In genomic region chr17:29807520-29808361, GRCh38 we compare ENCODE assay signal across 8 cellular contexts.
A peak's percentile ranks its signal among the peaks of the same experiment; 100 is the strongest.
DNase-seq lines count a peak whose midpoint lies in the region; ATAC-seq and TF ChIP-seq lines count a peak whose summit lies in the region.

No MANE protein-coding gene starts in this region.

- no peak for TF ChIP-seq EP300 in suprapubic skin (IDR thresholded peaks at IDR 0.05)

- H3K4me1 ChIP-seq in neutrophil (ENCODE audit: control insufficient read depth in 1 of 2, insufficient read depth in 1 of 2, low read depth in 1 of 2, low read length in 1 of 2) (peaks cover 29 to 34% of the 10 kb centered on the region in 2 experiments), suprapubic skin (no peaks in the 10 kb centered on the region)

- H3K27ac ChIP-seq in neutrophil (peak overlapping the region; percentile 87), suprapubic skin (no peak overlapping the region)

- H3K27ac Mint-ChIP-seq in activated T-helper 17 cell treated with anti-CD3 and anti-CD28 coated beads, Interleukin-2, amount 50 U/mL, for 72 hours: no peak overlapping the region

- no peak for TF ChIP-seq POLR2A in suprapubic skin (IDR thresholded peaks at IDR 0.05)

- H3K27me3 ChIP-seq in neutrophil (no peaks in the 10 kb centered on the region), suprapubic skin (no peaks in the 10 kb centered on the region)

- peaks cover 10% of the 10 kb centered on the region for H3K4me1 Mint-ChIP-seq in activated T-helper 17 cell treated with anti-CD3 and anti-CD28 coated beads, Interleukin-2, amount 50 U/mL, for 72 hours

- no peaks in the 10 kb centered on the region for H3K36me3 Mint-ChIP-seq in activated T-helper 17 cell treated with anti-CD3 and anti-CD28 coated beads, Interleukin-2, amount 50 U/mL, for 72 hours (ENCODE audit: low read depth)

- H3K9me3 Mint-ChIP-seq in activated T-helper 17 cell treated with anti-CD3 and anti-CD28 coated beads, Interleukin-2, amount 50 U/mL, for 72 hours: no peaks in the 10 kb centered on the region

- no peak overlapping the region for H3K4me3 Mint-ChIP-seq in activated T-helper 17 cell treated with anti-CD3 and anti-CD28 coated beads, Interleukin-2, amount 50 U/mL, for 72 hours

- H3K36me3 ChIP-seq in neutrophil (no peaks in the 10 kb centered on the region), suprapubic skin (no peaks in the 10 kb centered on the region)

- TF ChIP-seq CTCF in neutrophil (IDR thresholded peaks at IDR 0.05) (peak; percentile 67), suprapubic skin (IDR thresholded peaks at IDR 0.05) (peak; percentile 64 to 79)

- H3K4me3 ChIP-seq in neutrophil (ENCODE audit: low read depth in 1 of 2, low read length in 1 of 2) (peak overlapping the region; percentile 62 to 71), suprapubic skin (no peak overlapping the region)

- ATAC-seq in activated T-helper 17 cell treated with anti-CD3 and anti-CD28 coated beads, Interleukin-2, amount 50 U/mL, for 72 hours (replicated peaks): peak; percentile 77
- ATAC-seq in HG03354 (IDR thresholded peaks at IDR 0.05; ENCODE audit: poor library complexity, severe bottlenecking, unreplicated experiment): no peak

- H3K27me3 Mint-ChIP-seq in activated T-helper 17 cell treated with anti-CD3 and anti-CD28 coated beads, Interleukin-2, amount 50 U/mL, for 72 hours: no peaks in the 10 kb centered on the region

- H3K9me3 ChIP-seq in neutrophil (no peaks in the 10 kb centered on the region), suprapubic skin (no peaks in the 10 kb centered on the region)

- 74% methylated on average over 14 of the region's 14 CpGs for WGBS in suprapubic skin

- DNase-seq in COLO668 (lab: John Stamatoyannopoulos, UW; ENCODE audit: unreplicated experiment) (peak; percentile 38), HUDEP-2 (lab: John Stamatoyannopoulos, UW; ENCODE audit: unreplicated experiment in 76 of 76) (peak in 57 of 76 experiments; percentile 1 to 71 (median 31)), SIG-M5 (lab: John Stamatoyannopoulos, UW) (peak; percentile 18), fibroblast of the conjunctiva (ENCODE audit: low read depth) (peak; percentile 56), suprapubic skin (ENCODE audit: low spot score in 2 of 2) (no peak)

Comparison
In these comparisons a context has a peak if more than half of its experiments do, and no peak if none do; other contexts are left out.
1. DNase-seq: peak in COLO668 (single experiment), HUDEP-2 (57 of 76), SIG-M5 (single experiment) and fibroblast of the conjunctiva (single experiment); none in suprapubic skin (0 of 2).